In genomic region chr21:42892931-42893660, GRCh38 we compare ENCODE assay signal across 1 cellular context.
A peak's percentile ranks its signal among the peaks of the same experiment; 100 is the strongest.
TF ChIP-seq lines count a peak whose summit lies in the region.

TSS of gene NDUFV3 (plus strand) at chr21:42893309. CDS start at chr21:42893334, 25 bp downstream.

TF ChIP-seq in HepG2, 621 proteins besides CTCF, POLR2A, EP300 and RAD21 (continued from another document and continues in another):
- TF ChIP-seq MXI1 (IDR thresholded peaks at IDR 0.05; ENCODE audit: borderline replicate concordance, low read depth, low read length), result peak; percentile 88; the same call in 1 of the 3 replicates
- TF ChIP-seq RFX5 (IDR thresholded peaks at IDR 0.05; ENCODE audit: low read depth, low read length), result peak; percentile 87
- TF ChIP-seq ZXDC (CRISPR knock-in tag; IDR thresholded peaks at IDR 0.05), result no peak
- peak; percentile 54; the same call in 1 of the 2 replicates for TF ChIP-seq ZBTB25 (CRISPR knock-in tag; IDR thresholded peaks at IDR 0.05)
- peak; percentile 83 for TF ChIP-seq DMAP1 (CRISPR knock-in tag; IDR thresholded peaks at IDR 0.05)
- TF ChIP-seq RERE (CRISPR knock-in tag; IDR thresholded peaks at IDR 0.05; ENCODE audit: low read depth), result no peak
- peak; percentile 91 for TF ChIP-seq KAT8 (CRISPR knock-in tag; IDR thresholded peaks at IDR 0.05)
- no peak; the same call in 1 of the 2 replicates for TF ChIP-seq SIX4 (CRISPR knock-in tag; IDR thresholded peaks at IDR 0.05)
- TF ChIP-seq SP1 (IDR thresholded peaks at IDR 0.05), result no peak
- TF ChIP-seq SP1 (CRISPR knock-in tag; IDR thresholded peaks at IDR 0.05), result peak; percentile 77
- TF ChIP-seq RFXANK (CRISPR knock-in tag; IDR thresholded peaks at IDR 0.05), result peak; percentile 93
- no peak; the same call in 1 of the 2 replicates for TF ChIP-seq NFATC3 (CRISPR knock-in tag; IDR thresholded peaks at IDR 0.05)
- no peak for TF ChIP-seq ZNF260 (CRISPR knock-in tag; IDR thresholded peaks at IDR 0.05; ENCODE audit: borderline replicate concordance, low read depth)
- no peak for TF ChIP-seq MTF2 (CRISPR knock-in tag; IDR thresholded peaks at IDR 0.05; ENCODE audit: borderline replicate concordance)
- peak; percentile 80 for TF ChIP-seq SP2 (CRISPR knock-in tag; IDR thresholded peaks at IDR 0.05)
- TF ChIP-seq GTF3A (CRISPR knock-in tag; conservative IDR thresholded peaks at IDR 0.05), result peak; percentile 59; the same call in 1 of the 2 replicates
- TF ChIP-seq ZNF275 (CRISPR knock-in tag; IDR thresholded peaks at IDR 0.05; ENCODE audit: borderline replicate concordance), result peak; percentile 82; the same call in 1 of the 2 replicates
- TF ChIP-seq TP53 (CRISPR knock-in tag; conservative IDR thresholded peaks at IDR 0.05), result peak; percentile 80; the same call in 1 of the 2 replicates
- no peak for TF ChIP-seq PCBP1 (IDR thresholded peaks at IDR 0.05; ENCODE audit: borderline replicate concordance, low read depth, low read length)
- TF ChIP-seq XBP1 (CRISPR knock-in tag; IDR thresholded peaks at IDR 0.05), result peak; percentile 83; the same call in 1 of the 2 replicates
- no peak; the same call in none of the 2 replicates for TF ChIP-seq TBX2 (CRISPR knock-in tag; IDR thresholded peaks at IDR 0.05; ENCODE audit: borderline replicate concordance)
- no peak for TF ChIP-seq MTA3 (CRISPR knock-in tag; IDR thresholded peaks at IDR 0.05)
- TF ChIP-seq ZNF329 (CRISPR knock-in tag; IDR thresholded peaks at IDR 0.05; ENCODE audit: low read depth), result peak; percentile 24; the same call in 1 of the 2 replicates
- peak; percentile 34; the same call in 1 of the 2 replicates for TF ChIP-seq ZBTB2 (CRISPR knock-in tag; IDR thresholded peaks at IDR 0.05; ENCODE audit: low read depth)
- no peak for TF ChIP-seq ZNF234 (CRISPR knock-in tag; conservative IDR thresholded peaks at IDR 0.05)
- no peak for TF ChIP-seq TBP (CRISPR knock-in tag; IDR thresholded peaks at IDR 0.05)
- peak; percentile 85 for TF ChIP-seq KMT2A (CRISPR knock-in tag; IDR thresholded peaks at IDR 0.05)
- peak; percentile 32 for TF ChIP-seq TFE3 (CRISPR knock-in tag; IDR thresholded peaks at IDR 0.05)
- TF ChIP-seq ZNF605 (CRISPR knock-in tag; IDR thresholded peaks at IDR 0.05), result peak; percentile 71; the same call in 1 of the 2 replicates
- TF ChIP-seq ZNF776 (CRISPR knock-in tag; IDR thresholded peaks at IDR 0.05), result peak; percentile 78
- peak; percentile 59 for TF ChIP-seq TFDP2 (CRISPR knock-in tag; IDR thresholded peaks at IDR 0.05)
- peak; percentile 69; the same call in 1 of the 2 replicates for TF ChIP-seq TMF1 (CRISPR knock-in tag; IDR thresholded peaks at IDR 0.05; ENCODE audit: low read depth)
- 0 out of 2 replicates have a peak, but pooled peaks have one; percentile 26 for TF ChIP-seq ZFYVE20 (CRISPR knock-in tag; IDR thresholded peaks at IDR 0.05; ENCODE audit: borderline replicate concordance, low read depth)
- TF ChIP-seq ATF1 (CRISPR knock-in tag; IDR thresholded peaks at IDR 0.05), result peak; percentile 87
- no peak for TF ChIP-seq AHDC1 (CRISPR knock-in tag; IDR thresholded peaks at IDR 0.05; ENCODE audit: borderline replicate concordance)
- peak; percentile 72 for TF ChIP-seq ZGPAT (CRISPR knock-in tag; IDR thresholded peaks at IDR 0.05)
- peak; percentile 71 for TF ChIP-seq SNAI1 (CRISPR knock-in tag; IDR thresholded peaks at IDR 0.05; ENCODE audit: borderline replicate concordance)
